Comparison of ENCODE assay signal across 17 cellular contexts in genomic region chr15:99734575-99734974, GRCh38. TPM values are rescaled to one million over a fixed set of nuclear protein-coding genes. Genes with fewer than 3 reads are reported as not detected.
DNase-seq lines count a peak whose midpoint lies in the region; ATAC-seq and TF ChIP-seq lines count a peak whose summit lies in the region.
"Had no signal": no experiment of that assay in that cellular context is flagged by ENCODE, and none has a peak within 500 bp of the region (broad histone marks: within the 10 kb centered on the region; RNA-seq: fewer than 3 reads in every experiment).

No MANE protein-coding gene starts in this region.

- ATAC-seq in CD4-positive, CD25-positive, alpha-beta regulatory T cell (ENCODE audit: low read depth in 2 of 2) = no peak
- no peak for ATAC-seq in T-cell (replicated peaks in 1 of 4)
- no peak for ATAC-seq in left lung
- ATAC-seq: body of pancreas had no signal

- H3K9me3 ChIP-seq in CD4-positive, CD25-positive, alpha-beta regulatory T cell (ENCODE audit: control insufficient read depth in 2 of 2, low read length in 2 of 2) = no peaks in the 10 kb centered on the region
- H3K9me3 ChIP-seq in mucosa of rectum (ENCODE audit: control insufficient read depth in 2 of 2, low read length in 2 of 2) (no peaks in the 10 kb centered on the region), left lung (no peaks in the 10 kb centered on the region)
- H3K9me3 ChIP-seq: body of pancreas, esophagus muscularis mucosa had no signal

- no peak for TF ChIP-seq CTCF in left lung (IDR thresholded peaks at IDR 0.05)
- TF ChIP-seq CTCF in GM10248 (IDR thresholded peaks at IDR 0.05; ENCODE audit: control extremely low read depth, extremely low read depth, low read depth, missing control alignments) = no peak

- no peak overlapping the region for H3K9ac ChIP-seq in mucosa of rectum (ENCODE audit: low read depth in 1 of 2, low read length in 2 of 2)

- peak; percentile 11 to 49 (median 24) for DNase-seq in NCI-H1417 (lab: John Stamatoyannopoulos, UW)
- no peak for DNase-seq in NCI-H1417 treated with DMSO at 0.1 percent for 48 hours (lab: John Stamatoyannopoulos, UW)
- no peak for DNase-seq in CD4-positive, CD25-positive, alpha-beta regulatory T cell
- no peak for DNase-seq in T-cell
- no peak for DNase-seq in left lung
- no peak for DNase-seq in GM10248 (ENCODE audit: extremely low spot score)
- no peak for DNase-seq in SIG-M5 treated with dmso at 0.1 percent for 504 hours (lab: John Stamatoyannopoulos, UW; ENCODE audit: unreplicated experiment)
- DNase-seq: 8988T; body of pancreas; H9; mesenchymal stem cell; NCI-H2171; SHP77 treated with DMSO at 0.1 percent for 48 hours; stimulated activated CD4-positive, alpha-beta T cell treated with anti-CD3 and anti-CD28 coated beads, Interleukin-4, amount 100 ng/mL, for 24 hours; trophoblast cell had no signal

- H3K9me3 Mint-ChIP-seq in CD4-positive, CD25-positive, alpha-beta regulatory T cell = no peaks in the 10 kb centered on the region
- H3K9me3 Mint-ChIP-seq in T-cell = no peaks in the 10 kb centered on the region
- H3K9me3 Mint-ChIP-seq: H9 had no signal

- no peak overlapping the region for H3K27ac ChIP-seq in CD4-positive, CD25-positive, alpha-beta regulatory T cell (ENCODE audit: insufficient read depth, low read length, poor library complexity, severe bottlenecking)
- peak overlapping the region; percentile 45 to 50 for H3K27ac ChIP-seq in mucosa of rectum (ENCODE audit: low read depth in 2 of 2, low read length in 2 of 2)
- no peak overlapping the region for H3K27ac ChIP-seq in left lung

- POLR2A ChIA-PET in T-cell (lab: Charles Lee) (no interaction called here), GM10248 (lab: Yijun Ruan, JAX) (no interaction called here)

- peaks cover 11% of the 10 kb centered on the region for H3K27me3 Mint-ChIP-seq in CD4-positive, CD25-positive, alpha-beta regulatory T cell
- H3K27me3 Mint-ChIP-seq in T-cell = no peaks in the 10 kb centered on the region

- CTCF ChIA-PET in T-cell (lab: Charles Lee) = interaction anchor here (1.0 to 2.0 kb wide), 3 partner anchors 31 to 616 kb away, joined by 3 to 12 read pairs (median 7); no protein-coding TSS in a partner anchor
- CTCF ChIA-PET in GM10248 (lab: Yijun Ruan, JAX) = interaction anchor here (3.0 to 12.2 kb wide), 4 partner anchors 17 to 463 kb away, joined by 18 to 83 read pairs (median 32); no protein-coding TSS in a partner anchor

- no peaks in the 10 kb centered on the region for H3K36me3 Mint-ChIP-seq in CD4-positive, CD25-positive, alpha-beta regulatory T cell
- peaks cover 3% of the 10 kb centered on the region for H3K36me3 Mint-ChIP-seq in T-cell

- intact Hi-C loops in left lung (cut with DNase I) = no loop called here

- peaks cover 12 to 21% (median 16%) of the 10 kb centered on the region in 4 donors for H3K4me1 Mint-ChIP-seq in CD4-positive, CD25-positive, alpha-beta regulatory T cell
- H3K4me1 Mint-ChIP-seq in T-cell = peaks cover 20 to 27% (median 25%) of the 10 kb centered on the region in 3 donors

- no peaks in the 10 kb centered on the region for H3K27me3 ChIP-seq in CD4-positive, CD25-positive, alpha-beta regulatory T cell (ENCODE audit: control insufficient read depth, insufficient read depth, low read length)
- no peaks in the 10 kb centered on the region for H3K27me3 ChIP-seq in mucosa of rectum (ENCODE audit: control insufficient read depth in 2 of 2, insufficient read depth in 2 of 2, low read length in 2 of 2)
- H3K27me3 ChIP-seq in left lung = no peaks in the 10 kb centered on the region
- H3K27me3 ChIP-seq: body of pancreas, esophagus muscularis mucosa had no signal

- peaks cover 15% of the 10 kb centered on the region for H3K4me1 ChIP-seq in CD4-positive, CD25-positive, alpha-beta regulatory T cell (ENCODE audit: control insufficient read depth, insufficient read depth, low read length, poor library complexity, severe bottlenecking)
- H3K4me1 ChIP-seq in mucosa of rectum (ENCODE audit: control insufficient read depth in 2 of 2, insufficient read depth in 2 of 2, low read length in 2 of 2) (peaks cover 0 to 5% of the 10 kb centered on the region in 2 donors), left lung (peaks cover 0 to 15% of the 10 kb centered on the region in 2 donors)

- no peak overlapping the region for H3K4me3 ChIP-seq in CD4-positive, CD25-positive, alpha-beta regulatory T cell (ENCODE audit: low read depth, low read length)
- H3K4me3 ChIP-seq in mucosa of rectum (ENCODE audit: low read length in 2 of 2) = no peak overlapping the region
- no peak overlapping the region for H3K4me3 ChIP-seq in left lung
- H3K4me3 ChIP-seq: body of pancreas had no signal

- peak overlapping the region; percentile 10 to 94 (median 76) for H3K27ac Mint-ChIP-seq in CD4-positive, CD25-positive, alpha-beta regulatory T cell
- peak overlapping the region; percentile 52 to 68 for H3K27ac Mint-ChIP-seq in T-cell

- no peaks in the 10 kb centered on the region for H3K36me3 ChIP-seq in CD4-positive, CD25-positive, alpha-beta regulatory T cell (ENCODE audit: control insufficient read depth, insufficient read depth, low read length)
- H3K36me3 ChIP-seq in mucosa of rectum (ENCODE audit: control insufficient read depth in 2 of 2, insufficient read depth in 2 of 2, low read length in 2 of 2) (peaks cover 0 to 3% of the 10 kb centered on the region in 2 donors), left lung (no peaks in the 10 kb centered on the region)

- H3K4me3 Mint-ChIP-seq in CD4-positive, CD25-positive, alpha-beta regulatory T cell = peak overlapping the region; percentile 33 to 82 (median 59)
- peak overlapping the region; percentile 5 to 82 (median 13) for H3K4me3 Mint-ChIP-seq in T-cell

RNA-seq across cellular contexts. Expression of gene LYSMD4, which starts 1.3 kb away (rescaled TPM):
- total RNA-seq in CD4-positive, CD25-positive, alpha-beta regulatory T cell = 14.6 TPM
- 1 to 10 TPM; 4.9 to 8.1 (median 5.8) TPM for polyA plus RNA-seq in CD4-positive, CD25-positive, alpha-beta regulatory T cell
- total RNA-seq in T-cell = 10 to 100 TPM; 12.6 to 26.5 (median 17.6) TPM
- 1 to 10 TPM; 7.9 to 8.2 TPM for total RNA-seq in left lung

Comparison
In these comparisons a context has a peak if more than half of its experiments do, and no peak if none do; other contexts are left out.
1. DNase-seq: peak in NCI-H1417 (3 of 3); none in NCI-H1417 treated with DMSO at 0.1 percent for 48 hours (single experiment), CD4-positive, CD25-positive, alpha-beta regulatory T cell (0 of 3), T-cell (0 of 34), left lung (0 of 2), GM10248 (single experiment) and SIG-M5 treated with dmso at 0.1 percent for 504 hours (single experiment).
2. H3K27ac ChIP-seq: peak in mucosa of rectum (2 of 2); none in CD4-positive, CD25-positive, alpha-beta regulatory T cell (single experiment) and left lung (0 of 2).